In genomic region chr9:127554966-127555829, GRCh38 we compare ENCODE assay signal across 8 cellular contexts. TPM values are rescaled to one million over a fixed set of nuclear protein-coding genes. Genes with fewer than 3 reads are reported as not detected.
DNase-seq lines count a peak whose midpoint lies in the region; ATAC-seq and TF ChIP-seq lines count a peak whose summit lies in the region.

No MANE protein-coding gene starts in this region.

- H3K4me1 ChIP-seq in heart right ventricle (peaks cover 25 to 91% (median 76%) of the 10 kb centered on the region in 9 donors), mesodermal cell (ENCODE audit: control insufficient read depth, insufficient read depth, low read length, poor library complexity, severe bottlenecking) (peaks cover 68% of the 10 kb centered on the region)

- peak overlapping the region in 9 of 10 donors; percentile 39 to 90 (median 75) for H3K27ac ChIP-seq in heart right ventricle
- H3K27ac ChIP-seq in mesodermal cell (ENCODE audit: low read depth, low read length, severe bottlenecking): peak overlapping the region; percentile 72

- H3K36me3 ChIP-seq in heart right ventricle: peaks cover 0 to 15% (median 0%) of the 10 kb centered on the region in 9 donors
- peaks cover 53% of the 10 kb centered on the region for H3K36me3 ChIP-seq in mesodermal cell (ENCODE audit: control insufficient read depth, insufficient read depth, low read length)

- H3K9me3 ChIP-seq in heart right ventricle: no peaks in the 10 kb centered on the region
- H3K9me3 ChIP-seq in mesodermal cell (ENCODE audit: control insufficient read depth, low read length): no peaks in the 10 kb centered on the region

- H3K27me3 ChIP-seq in heart right ventricle: no peaks in the 10 kb centered on the region

- peak overlapping the region; percentile 98 for H3K27ac Mint-ChIP-seq in type B pancreatic cell

- H3K4me3 ChIP-seq in heart right ventricle: peak overlapping the region in 1 of 10 donors; percentile 2
- no peak overlapping the region for H3K4me3 ChIP-seq in mesodermal cell (ENCODE audit: extremely low read depth, insufficient read depth, low read length, poor library complexity, severe bottlenecking)

- H3K9me3 Mint-ChIP-seq in type B pancreatic cell: no peaks in the 10 kb centered on the region

- ATAC-seq in heart right ventricle (no peak), Right ventricle myocardium inferior (no peak)

- peak overlapping the region; percentile 75 for H3K4me3 Mint-ChIP-seq in type B pancreatic cell

- no peak for TF ChIP-seq CTCF in heart right ventricle (IDR thresholded peaks at IDR 0.05)
- no peak for TF ChIP-seq CTCF in type B pancreatic cell (conservative IDR thresholded peaks at IDR 0.05)

- DNase-seq in heart right ventricle: no peak
- no peak for DNase-seq in Right ventricle myocardium inferior (ENCODE audit: missing footprints)
- peak; percentile 58 for DNase-seq in astrocyte of the hippocampus (ENCODE audit: low read depth, low spot score)
- DNase-seq in type B pancreatic cell (ENCODE audit: extremely low spot score, unreplicated experiment): no peak
- DNase-seq in NK-92 (lab: John Stamatoyannopoulos, UW; ENCODE audit: unreplicated experiment): no peak
- DNase-seq in superior temporal gyrus (ENCODE audit: extremely low spot score): no peak
- DNase-seq in NCI-H1436 (lab: John Stamatoyannopoulos, UW): no peak

- intact Hi-C loops in heart right ventricle (cut with DNase I): loop anchor here in 1 of 10 donors (5.0 kb wide), 1 partner anchor 38 kb away; no protein-coding TSS in a partner anchor
- intact Hi-C loops in Right ventricle myocardium inferior (cut with DNase I): no loop called here

- 77 to 83% methylated on average over 15 of the region's 15 CpGs for WGBS in heart right ventricle, 2 donors
- WGBS in mesodermal cell (ENCODE audit: insufficient coverage in 2 of 2), 2 experiments: 63 to 78% methylated on average over 7 to 13 of the region's 15 CpGs

- H3K36me3 Mint-ChIP-seq in type B pancreatic cell: peaks cover 12% of the 10 kb centered on the region

- H3K4me1 Mint-ChIP-seq in type B pancreatic cell (ENCODE audit: unreplicated experiment): peaks cover 42% of the 10 kb centered on the region

- no peaks in the 10 kb centered on the region for H3K27me3 Mint-ChIP-seq in type B pancreatic cell

RNA-seq across cellular contexts. Expression of gene STXBP1, which starts 56.9 kb away (rescaled TPM):
- total RNA-seq in heart right ventricle (10 to 100 TPM; 36.8 to 59.2 (median 49.4) TPM), Right ventricle myocardium inferior (51.5 TPM), type B pancreatic cell (ENCODE audit: low replicate concordance) (43.1 and 48.8 TPM in 2 replicates)
- 10 to 100 TPM; 14.4 to 16.5 TPM for polyA plus RNA-seq in heart right ventricle
- polyA plus RNA-seq in mesodermal cell (2013, experiment 1 of 2): 42.9 TPM
- 38.1 TPM for polyA plus RNA-seq in mesodermal cell (2013, experiment 2 of 2)
